Comparison of ENCODE assay signal across 8 cellular contexts in the genomic region with DNA sequence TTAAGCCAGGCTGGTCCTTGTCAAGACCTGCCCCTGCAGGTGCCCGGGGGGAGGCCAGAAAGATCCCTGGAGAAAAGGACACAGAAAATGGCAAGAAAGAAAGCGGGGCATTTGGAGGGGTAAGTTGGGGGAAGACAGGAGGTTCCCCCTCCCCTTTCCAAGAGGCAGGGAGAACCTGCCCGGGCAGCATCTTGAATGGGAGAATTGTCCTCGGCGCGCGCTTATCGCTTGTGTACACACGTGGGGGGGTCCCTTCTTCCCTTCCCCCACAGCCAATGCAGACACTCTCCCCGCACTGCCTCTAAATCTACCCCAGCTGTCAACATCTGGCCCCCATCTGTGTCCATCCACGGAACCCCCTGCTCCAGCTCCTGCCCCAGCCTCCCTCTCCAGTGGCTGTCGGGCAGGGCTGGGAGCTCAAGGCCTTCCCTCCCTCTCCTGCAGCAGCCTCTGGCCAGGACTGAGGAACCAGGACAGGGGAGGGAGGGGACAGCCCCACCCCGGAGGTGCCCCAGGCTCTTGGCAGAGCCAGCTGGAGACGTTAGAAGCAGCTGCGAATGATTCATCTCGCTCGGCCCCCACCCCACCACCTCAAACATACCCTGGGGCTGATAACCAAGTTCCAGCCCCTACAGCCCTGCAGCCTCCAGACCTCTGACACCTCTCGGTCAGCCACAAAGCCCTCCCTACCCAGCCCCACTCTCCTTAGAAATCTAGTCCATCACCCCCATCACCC. TPM values are rescaled to one million over a fixed set of nuclear protein-coding genes. Genes with fewer than 3 reads are reported as not detected.
A peak's percentile ranks its signal among the peaks of the same experiment; 100 is the strongest.
DNase-seq lines count a peak whose midpoint lies in the region; ATAC-seq, FAIRE-seq and TF ChIP-seq lines count a peak whose summit lies in the region.

No MANE protein-coding gene starts in this region.

- H3K9ac ChIP-seq in Karpas-422 (ENCODE audit: low read length), result no peak overlapping the region

- no peaks in the 10 kb centered on the region for H3K36me3 ChIP-seq in Karpas-422 (ENCODE audit: insufficient read depth, low read length)

- no peak overlapping the region for H3K27ac ChIP-seq in Karpas-422 (ENCODE audit: low read length)

- H3K27me3 ChIP-seq in Karpas-422 (ENCODE audit: low read length), result no peaks in the 10 kb centered on the region

- H2AFZ ChIP-seq in Karpas-422 (ENCODE audit: low read length), result no peak overlapping the region

- no peak overlapping the region for H3K4me2 ChIP-seq in Karpas-422 (ENCODE audit: low read depth, low read length, poor library complexity, severe bottlenecking)

- peak; percentile 79 for FAIRE-seq in H54 (lab: Jason Lieb, UNC)

- TF ChIP-seq POLR2A in H54 (IDR thresholded peaks at IDR 0.05; ENCODE audit: low read depth, low read length), result peak; percentile 31; the same call in 1 of the 2 replicates

- no peaks in the 10 kb centered on the region for H3K9me2 ChIP-seq in Karpas-422 (replicated peaks; ENCODE audit: insufficient read depth, low read length)

- H3K79me2 ChIP-seq in Karpas-422 (ENCODE audit: low read length), result no peaks in the 10 kb centered on the region

- ATAC-seq in HG03280 (IDR thresholded peaks at IDR 0.05; ENCODE audit: unreplicated experiment), result no peak

- no peaks in the 10 kb centered on the region for H4K20me1 ChIP-seq in Karpas-422 (ENCODE audit: insufficient read depth, low read depth, low read length)

- H3K4me1 ChIP-seq in Karpas-422 (ENCODE audit: low read length), result peaks cover 10% of the 10 kb centered on the region

- DNase-seq in H54 (ENCODE audit: insufficient read length, low spot score) (peak; percentile 96), RPMI8226 (peak; percentile 91), fibroblast of the aortic adventitia (ENCODE audit: low read depth) (peak; percentile 77), smooth muscle cell of the brain vasculature (ENCODE audit: low read depth, low spot score) (peak; percentile 36), putamen (ENCODE audit: low spot score) (no peak), Karpas-422 (no peak)
- no peak for DNase-seq in stimulated activated CD4-positive, alpha-beta T cell treated with anti-CD3 and anti-CD28 coated beads, Interleukin-4, amount 100 ng/mL, for 24 hours

- H3K9me3 ChIP-seq in Karpas-422 (ENCODE audit: low read length), result no peaks in the 10 kb centered on the region

- no peak for TF ChIP-seq CTCF in fibroblast of the aortic adventitia (IDR thresholded peaks at IDR 0.05; ENCODE audit: insufficient read depth, low read length)

- H3K4me3 ChIP-seq in fibroblast of the aortic adventitia (ENCODE audit: low read depth, low read length) (no peak overlapping the region), Karpas-422 (ENCODE audit: low read length) (no peak overlapping the region)

RNA-seq across cellular contexts. Expression of gene EPHB4, which starts 25.3 kb away (rescaled TPM):
- total RNA-seq in fibroblast of the aortic adventitia (ENCODE audit: low replicate concordance), result 24.9 and 37.9 TPM in 2 replicates
- total RNA-seq in Karpas-422 (2014; rRNA removed; shearing (Covaris generic); ENCODE audit: low replicate concordance), result 9.3 and 21.6 TPM in 2 replicates

RNA-seq across cellular contexts. Expression of gene SLC12A9, which starts 50.5 kb away (rescaled TPM):
- total RNA-seq in fibroblast of the aortic adventitia (ENCODE audit: low replicate concordance), result 13.9 and 14.3 TPM in 2 replicates
- total RNA-seq in Karpas-422 (2014; rRNA removed; shearing (Covaris generic); ENCODE audit: low replicate concordance), result 21.0 and 33.9 TPM in 2 replicates

Comparison
In these comparisons a context has a peak if more than half of its experiments do, and no peak if none do; other contexts are left out.
1. DNase-seq: peak in H54 (single experiment), RPMI8226 (single experiment), fibroblast of the aortic adventitia (single experiment) and smooth muscle cell of the brain vasculature (single experiment); none in putamen (single experiment), stimulated activated CD4-positive, alpha-beta T cell treated with anti-CD3 and anti-CD28 coated beads, Interleukin-4, amount 100 ng/mL, for 24 hours (single experiment) and Karpas-422 (single experiment).